In the genomic region with DNA sequence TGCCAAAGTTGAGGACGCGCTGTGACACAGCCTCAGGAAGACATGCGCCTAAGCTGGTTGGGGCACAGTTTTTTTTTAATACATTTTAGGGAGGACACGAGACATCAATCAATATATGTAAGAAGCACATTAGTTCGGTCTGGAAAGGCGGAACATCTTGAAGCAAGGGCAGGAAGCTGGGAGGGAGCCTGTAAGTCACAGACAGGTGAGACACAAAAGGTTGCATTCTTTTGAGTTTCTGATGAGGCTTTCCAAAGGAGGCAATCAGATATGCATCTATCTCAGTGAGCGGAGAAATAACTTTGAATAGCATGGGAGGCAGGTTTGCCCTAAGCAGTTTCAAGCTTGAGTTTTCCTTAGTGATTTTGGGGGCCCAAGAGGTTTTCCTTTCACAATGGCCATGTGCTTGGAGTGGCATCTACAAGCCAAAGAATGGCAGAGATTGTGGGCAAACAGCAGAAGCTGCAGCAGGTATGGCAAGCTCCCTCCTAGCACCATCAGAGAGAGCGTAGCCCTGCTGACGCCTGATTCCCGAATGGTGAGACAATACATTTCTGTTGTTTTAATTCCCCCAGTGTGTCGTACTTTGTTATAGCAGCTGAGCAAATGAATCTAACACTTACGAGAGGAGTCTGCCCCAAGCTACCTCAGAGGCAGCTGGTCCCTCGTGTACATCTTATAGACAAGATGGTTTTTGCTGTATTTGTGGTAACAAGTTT, we compare ENCODE assay signal across 1 cellular context.
TF ChIP-seq lines count a peak whose summit lies in the region.

No MANE protein-coding gene starts in this region.

TF ChIP-seq in GM23338, 12 proteins besides CTCF, POLR2A, EP300 and RAD21 (continued from another document):
- TF ChIP-seq, protein P1, sequence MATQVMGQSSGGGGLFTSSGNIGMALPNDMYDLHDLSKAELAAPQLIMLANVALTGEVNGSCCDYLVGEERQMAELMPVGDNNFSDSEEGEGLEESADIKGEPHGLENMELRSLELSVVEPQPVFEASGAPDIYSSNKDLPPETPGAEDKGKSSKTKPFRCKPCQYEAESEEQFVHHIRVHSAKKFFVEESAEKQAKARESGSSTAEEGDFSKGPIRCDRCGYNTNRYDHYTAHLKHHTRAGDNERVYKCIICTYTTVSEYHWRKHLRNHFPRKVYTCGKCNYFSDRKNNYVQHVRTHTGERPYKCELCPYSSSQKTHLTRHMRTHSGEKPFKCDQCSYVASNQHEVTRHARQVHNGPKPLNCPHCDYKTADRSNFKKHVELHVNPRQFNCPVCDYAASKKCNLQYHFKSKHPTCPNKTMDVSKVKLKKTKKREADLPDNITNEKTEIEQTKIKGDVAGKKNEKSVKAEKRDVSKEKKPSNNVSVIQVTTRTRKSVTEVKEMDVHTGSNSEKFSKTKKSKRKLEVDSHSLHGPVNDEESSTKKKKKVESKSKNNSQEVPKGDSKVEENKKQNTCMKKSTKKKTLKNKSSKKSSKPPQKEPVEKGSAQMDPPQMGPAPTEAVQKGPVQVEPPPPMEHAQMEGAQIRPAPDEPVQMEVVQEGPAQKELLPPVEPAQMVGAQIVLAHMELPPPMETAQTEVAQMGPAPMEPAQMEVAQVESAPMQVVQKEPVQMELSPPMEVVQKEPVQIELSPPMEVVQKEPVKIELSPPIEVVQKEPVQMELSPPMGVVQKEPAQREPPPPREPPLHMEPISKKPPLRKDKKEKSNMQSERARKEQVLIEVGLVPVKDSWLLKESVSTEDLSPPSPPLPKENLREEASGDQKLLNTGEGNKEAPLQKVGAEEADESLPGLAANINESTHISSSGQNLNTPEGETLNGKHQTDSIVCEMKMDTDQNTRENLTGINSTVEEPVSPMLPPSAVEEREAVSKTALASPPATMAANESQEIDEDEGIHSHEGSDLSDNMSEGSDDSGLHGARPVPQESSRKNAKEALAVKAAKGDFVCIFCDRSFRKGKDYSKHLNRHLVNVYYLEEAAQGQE (IDR thresholded peaks at IDR 0.05; ENCODE audit: unreplicated experiment) = no peak
- TF ChIP-seq STAT1 (IDR thresholded peaks at IDR 0.05; ENCODE audit: unreplicated experiment) (no peak), JUNB (IDR thresholded peaks at IDR 0.05; ENCODE audit: unreplicated experiment) (no peak), ZNF331 (CRISPR knock-in tag; IDR thresholded peaks at IDR 0.05; ENCODE audit: low read depth) (no peak), NANOG (IDR thresholded peaks at IDR 0.05; ENCODE audit: borderline replicate concordance) (no peak), EZH2phosphoT487 (IDR thresholded peaks at IDR 0.05; ENCODE audit: unreplicated experiment) (no peak), ZNF114 (CRISPR knock-in tag; IDR thresholded peaks at IDR 0.05) (no peak)
- TF ChIP-seq, protein P2, sequence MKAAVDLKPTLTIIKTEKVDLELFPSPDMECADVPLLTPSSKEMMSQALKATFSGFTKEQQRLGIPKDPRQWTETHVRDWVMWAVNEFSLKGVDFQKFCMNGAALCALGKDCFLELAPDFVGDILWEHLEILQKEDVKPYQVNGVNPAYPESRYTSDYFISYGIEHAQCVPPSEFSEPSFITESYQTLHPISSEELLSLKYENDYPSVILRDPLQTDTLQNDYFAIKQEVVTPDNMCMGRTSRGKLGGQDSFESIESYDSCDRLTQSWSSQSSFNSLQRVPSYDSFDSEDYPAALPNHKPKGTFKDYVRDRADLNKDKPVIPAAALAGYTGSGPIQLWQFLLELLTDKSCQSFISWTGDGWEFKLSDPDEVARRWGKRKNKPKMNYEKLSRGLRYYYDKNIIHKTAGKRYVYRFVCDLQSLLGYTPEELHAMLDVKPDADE (IDR thresholded peaks at IDR 0.05) = no peak
